Comparison of ENCODE assay signal across 23 cellular contexts in the genomic region with DNA sequence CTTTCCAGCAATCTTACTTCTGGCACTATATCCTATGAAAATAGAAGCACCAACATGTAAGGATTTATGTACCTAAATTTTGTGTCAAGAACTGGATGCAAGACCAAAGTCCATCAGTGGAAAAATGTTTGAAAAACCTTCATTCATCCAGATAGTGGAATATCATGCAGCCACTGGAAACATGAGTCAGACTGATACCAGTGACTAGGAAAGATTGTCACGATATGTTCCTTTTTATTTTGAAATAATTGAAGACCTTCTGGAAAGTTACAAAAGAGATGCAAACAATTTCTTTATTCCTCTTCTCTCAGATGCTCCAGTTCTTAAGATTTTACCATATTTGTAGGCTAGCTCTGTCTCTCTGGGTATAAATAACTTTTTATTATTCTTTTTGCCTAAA. TPM values are rescaled to one million over a fixed set of nuclear protein-coding genes. Genes with fewer than 3 reads are reported as not detected.
"Had no signal": no experiment of that assay in that cellular context is flagged by ENCODE, and none has a peak within 500 bp of the region (broad histone marks: within the 10 kb centered on the region; RNA-seq: fewer than 3 reads in every experiment).

No MANE protein-coding gene starts in this region.

- H3K4me1 Mint-ChIP-seq: T-cell had no signal

- H3K4me3 Mint-ChIP-seq: activated CD4-positive, alpha-beta memory T cell treated with anti-CD3 and anti-CD28 coated beads for 36 hours; activated CD4-positive, alpha-beta T cell treated with anti-CD3 and anti-CD28 coated beads, Interleukin-2, amount 10 ng/mL, durations not matched to agents 7 days and 5 days; activated T-helper 1 cell treated with anti-CD3 and anti-CD28 coated beads, Interleukin-12 subunit alpha, Interleukin-12 subunit beta, Interleukin-2, Interleukin-4 antibody, amounts not matched to agents 30 ng/mL and 10 ng/mL and 1 ng/mL, durations not matched to agents 14 hours and 24 hours and 36 hours; T-cell had no signal

- H3K4me3 ChIP-seq: cardiac muscle cell, PC-9, SK-N-MC had no signal

- H3K4me2 ChIP-seq: PC-9 had no signal

- H3K27ac ChIP-seq: brain microvascular endothelial cell, cardiac muscle cell, PC-9, SK-N-MC had no signal

- H3K27ac Mint-ChIP-seq: activated CD4-positive, alpha-beta memory T cell treated with anti-CD3 and anti-CD28 coated beads for 36 hours; activated CD4-positive, alpha-beta T cell treated with anti-CD3 and anti-CD28 coated beads, Interleukin-2, amount 10 ng/mL, durations not matched to agents 7 days and 5 days; activated T-helper 1 cell treated with anti-CD3 and anti-CD28 coated beads, Interleukin-12 subunit alpha, Interleukin-12 subunit beta, Interleukin-2, Interleukin-4 antibody, amounts not matched to agents 30 ng/mL and 10 ng/mL and 1 ng/mL, durations not matched to agents 14 hours and 24 hours and 36 hours; T-cell had no signal

- ATAC-seq: activated naive CD4-positive, alpha-beta T cell treated with anti-CD3 and anti-CD28 coated beads, Interleukin-2, amount 50 U/mL, for 72 hours; T-cell had no signal

- H3K27me3 Mint-ChIP-seq: activated CD4-positive, alpha-beta memory T cell treated with anti-CD3 and anti-CD28 coated beads for 36 hours; activated CD4-positive, alpha-beta T cell treated with anti-CD3 and anti-CD28 coated beads, Interleukin-2, amount 10 ng/mL, durations not matched to agents 7 days and 5 days had no signal

- H3K36me3 Mint-ChIP-seq: T-cell had no signal

- H3K27me3 ChIP-seq: brain microvascular endothelial cell, cardiac muscle cell had no signal

- DNase-seq: activated CD4-positive, alpha-beta memory T cell treated with anti-CD3 and anti-CD28 coated beads for 36 hours; activated CD4-positive, alpha-beta T cell treated with anti-CD3 and anti-CD28 coated beads, Interleukin-2, amount 10 ng/mL, durations not matched to agents 7 days and 5 days; activated CD4-positive, CD25-positive, alpha-beta regulatory T cell; activated effector memory CD4-positive, alpha-beta T cell treated with anti-CD3 and anti-CD28 coated beads, Interleukin-2, amount 50 U/mL, for 16 hours; activated naive CD4-positive, alpha-beta T cell treated with Interleukin-2 at 50 U/mL for 16 hours; brain microvascular endothelial cell; KG1; NCI-H1105 treated with DMSO at 0.1 percent for 48 hours; NCI-H1436 treated with DMSO at 0.1 percent for 48 hours; NCI-H187; NCI-H2081 treated with DMSO at 0.1 percent for 48 hours; NCI-H446; NCI-H524; PC-9; T-cell; T-helper 2 cell; T1000 had no signal

- H2AFZ ChIP-seq: PC-9 had no signal

- H3K36me3 ChIP-seq: brain microvascular endothelial cell, cardiac muscle cell had no signal

RNA-seq across cellular contexts. Expression of gene IL1R2, which starts 40.5 kb away (rescaled TPM):
- total RNA-seq: cardiac muscle cell, LHCN-M2, M059J had no signal
- polyA plus RNA-seq: cardiac muscle cell had no signal
